ENCODE assay signal across 14 cellular contexts in the genomic region with DNA sequence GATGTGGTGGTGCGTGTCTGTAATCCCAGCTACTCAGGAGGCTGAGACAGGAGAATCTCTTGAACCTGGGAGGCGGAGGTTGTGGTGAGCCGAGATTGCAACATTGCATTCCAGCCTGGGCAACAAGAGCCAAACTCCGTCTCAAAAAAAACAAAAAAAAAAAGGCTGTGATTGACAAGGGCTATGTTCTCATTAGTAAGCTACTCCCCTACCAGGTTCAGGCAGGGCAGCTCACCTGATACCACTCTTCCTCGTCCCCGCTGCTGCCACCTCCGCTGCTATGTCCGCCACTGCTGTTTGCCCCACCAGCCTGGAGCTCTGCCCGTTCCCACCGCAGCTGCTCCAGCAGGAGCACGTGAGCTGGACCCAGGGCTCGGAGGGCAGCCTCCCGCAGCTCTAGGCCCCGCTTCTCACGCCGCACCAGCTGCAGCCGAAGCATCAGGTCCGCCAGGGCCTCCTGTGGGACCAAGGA. TPM values are rescaled to one million over a fixed set of nuclear protein-coding genes. Genes with fewer than 3 reads are reported as not detected.
DNase-seq lines count a peak whose midpoint lies in the region; ATAC-seq and TF ChIP-seq lines count a peak whose summit lies in the region.
"Had no signal": no experiment of that assay in that cellular context is flagged by ENCODE, and none has a peak within 500 bp of the region (broad histone marks: within the 10 kb centered on the region; RNA-seq: fewer than 3 reads in every experiment).

No MANE protein-coding gene starts in this region.

- intact Hi-C loops in left lung (cut with DNase I), result no loop called here

- ATAC-seq in left lung (peak; percentile 96), HG03135 (IDR thresholded peaks at IDR 0.05; ENCODE audit: unreplicated experiment) (no peak)
- ATAC-seq: activated T-cell treated with anti-CD3 and anti-CD28 coated beads, Interleukin-2, amount 50 U/mL, for 4 hours had no signal

- H3K9ac ChIP-seq in BLaER1 treated with 17β-estradiol and CSF1 and Interleukin-3, amounts not matched to agents 10 nM and 100 nM, result no peak overlapping the region

- no peaks in the 10 kb centered on the region for H3K27me3 ChIP-seq in BLaER1 treated with 17β-estradiol and CSF1 and Interleukin-3, amounts not matched to agents 10 nM and 100 nM
- no peaks in the 10 kb centered on the region for H3K27me3 ChIP-seq in left lung

- H3K4me1 ChIP-seq in BLaER1 treated with 17β-estradiol and CSF1 and Interleukin-3, amounts not matched to agents 10 nM and 100 nM, result peaks cover 0 to 15% (median 12%) of the 10 kb centered on the region in 10 experiments; a peak in 10 of 20 replicates
- H3K4me1 ChIP-seq in left lung, result no peaks in the 10 kb centered on the region

- no peak overlapping the region for H3K4me3 ChIP-seq in BLaER1 treated with 17β-estradiol and CSF1 and Interleukin-3, amounts not matched to agents 10 nM and 100 nM
- H3K4me3 ChIP-seq in left lung, result no peak overlapping the region

- no peak for TF ChIP-seq EP300 in Ishikawa (IDR thresholded peaks at IDR 0.05; ENCODE audit: borderline replicate concordance)

- no peak for TF ChIP-seq RAD21 in Ishikawa (IDR thresholded peaks at IDR 0.05; ENCODE audit: low read depth)

- no peaks in the 10 kb centered on the region for H3K36me3 ChIP-seq in BLaER1 treated with 17β-estradiol and CSF1 and Interleukin-3, amounts not matched to agents 10 nM and 100 nM
- H3K36me3 ChIP-seq in left lung, result peaks cover 0 to 23% of the 10 kb centered on the region in 2 donors

- no peak for TF ChIP-seq CTCF in left lung (IDR thresholded peaks at IDR 0.05)
- TF ChIP-seq CTCF in GM20000 (IDR thresholded peaks at IDR 0.05; ENCODE audit: extremely low read depth, missing control alignments), result no peak

- DNase-seq in RPMI8226 (peak; percentile 29), left lung (peak in 1 of 2 donors; percentile 61), GM20000 (ENCODE audit: low spot score) (no peak), activated T-cell treated with anti-CD3 and anti-CD28 coated beads for 4 hours (no peak), NAMALWA (ENCODE audit: low spot score) (no peak)
- DNase-seq: activated CD4-positive, alpha-beta T cell treated with anti-CD3 and anti-CD28 coated beads, Interleukin-2, amount 10 ng/mL, durations not matched to agents 24 days and 14 days; activated T-cell treated with anti-CD3 and anti-CD28 coated beads, Interleukin-2, amount 50 U/mL, for 4 hours; NCI-H524 treated with DMSO at 0.1 percent for 48 hours; T1000 had no signal

- H3K27ac ChIP-seq in BLaER1 treated with 17β-estradiol and CSF1 and Interleukin-3, amounts not matched to agents 10 nM and 100 nM, result no peak overlapping the region
- peak overlapping the region in 1 of 2 donors; percentile 48 for H3K27ac ChIP-seq in left lung
- H3K27ac ChIP-seq: epithelial cell of prostate had no signal

- H3K4me2 ChIP-seq in BLaER1 treated with 17β-estradiol and CSF1 and Interleukin-3, amounts not matched to agents 10 nM and 100 nM, result peak overlapping the region in 6 of 11 experiments; percentile 9 to 57 (median 20); a peak in 7 of 22 replicates

- H4K20me1 ChIP-seq in BLaER1 treated with 17β-estradiol and CSF1 and Interleukin-3, amounts not matched to agents 10 nM and 100 nM, result no peaks in the 10 kb centered on the region

- no peaks in the 10 kb centered on the region for H3K9me3 ChIP-seq in BLaER1 treated with 17β-estradiol and CSF1 and Interleukin-3, amounts not matched to agents 10 nM and 100 nM (replicated peaks in 1 of 11)
- H3K9me3 ChIP-seq in left lung, result no peaks in the 10 kb centered on the region
- H3K9me3 ChIP-seq: Caco-2 had no signal

TF ChIP-seq in Ishikawa, 13 proteins besides CTCF, POLR2A, EP300 and RAD21:
- peak; percentile 16; the same call in 1 of the 2 replicates for TF ChIP-seq TCF12 (IDR thresholded peaks at IDR 0.05; ENCODE audit: low read depth)
- TF ChIP-seq, protein P1, sequence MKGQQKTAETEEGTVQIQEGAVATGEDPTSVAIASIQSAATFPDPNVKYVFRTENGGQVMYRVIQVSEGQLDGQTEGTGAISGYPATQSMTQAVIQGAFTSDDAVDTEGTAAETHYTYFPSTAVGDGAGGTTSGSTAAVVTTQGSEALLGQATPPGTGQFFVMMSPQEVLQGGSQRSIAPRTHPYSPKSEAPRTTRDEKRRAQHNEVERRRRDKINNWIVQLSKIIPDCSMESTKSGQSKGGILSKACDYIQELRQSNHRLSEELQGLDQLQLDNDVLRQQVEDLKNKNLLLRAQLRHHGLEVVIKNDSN (IDR thresholded peaks at IDR 0.05), result no peak; the same call in none of the 2 replicates
- TF ChIP-seq ZBTB7A (IDR thresholded peaks at IDR 0.05; ENCODE audit: low read depth), result no peak
- TF ChIP-seq EGR1 (IDR thresholded peaks at IDR 0.05), result no peak
- TF ChIP-seq FOXM1 (IDR thresholded peaks at IDR 0.05; ENCODE audit: borderline replicate concordance, low read depth), result no peak
- TF ChIP-seq, protein P2, sequence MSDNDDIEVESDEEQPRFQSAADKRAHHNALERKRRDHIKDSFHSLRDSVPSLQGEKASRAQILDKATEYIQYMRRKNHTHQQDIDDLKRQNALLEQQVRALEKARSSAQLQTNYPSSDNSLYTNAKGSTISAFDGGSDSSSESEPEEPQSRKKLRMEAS (IDR thresholded peaks at IDR 0.05), result no peak
- TF ChIP-seq TEAD4 (IDR thresholded peaks at IDR 0.05), result peak; percentile 77
- TF ChIP-seq TAF1 (IDR thresholded peaks at IDR 0.05; ENCODE audit: low read depth), result no peak
- no peak; the same call in 1 of the 2 replicates for TF ChIP-seq NFIC (IDR thresholded peaks at IDR 0.05)
- TF ChIP-seq CEBPB (IDR thresholded peaks at IDR 0.05), result peak; percentile 94
- 0 out of 2 replicates have a peak, but pooled peaks have one; percentile 12 for TF ChIP-seq YY1 (IDR thresholded peaks at IDR 0.05; ENCODE audit: low read depth)
- TF ChIP-seq CREB1 (IDR thresholded peaks at IDR 0.05; ENCODE audit: low read depth), result no peak
- TF ChIP-seq REST (IDR thresholded peaks at IDR 0.05; ENCODE audit: low read depth), result no peak

RNA-seq across cellular contexts. Expression of gene USHBP1, which starts 9.4 kb away (rescaled TPM):
- total RNA-seq in left lung, result 1 to 10 TPM; 4.8 to 9.2 TPM
- total RNA-seq: Caco-2 had no signal

RNA-seq across cellular contexts. Expression of gene NR2F6, which starts 9.5 kb away (rescaled TPM):
- total RNA-seq in left lung, result 10 to 100 TPM; 48.7 to 56.5 TPM

RNA-seq across cellular contexts. Expression of gene BABAM1, which starts 12.1 kb away (rescaled TPM):
- total RNA-seq in left lung, result 10 to 100 TPM; 73.1 to 75.5 TPM

RNA-seq across cellular contexts. Expression of gene ANKLE1, which starts 26.5 kb away (rescaled TPM):
- under 1 TPM; 0.45 to 0.55 TPM for total RNA-seq in left lung

RNA-seq across cellular contexts. Expression of gene OCEL1, which starts 29.2 kb away (rescaled TPM):
- total RNA-seq in left lung, result 10 to 100 TPM; 35.4 to 38.0 TPM
